Comparison of ENCODE assay signal across 13 cellular contexts in genomic region chr7:82615527-82615926, GRCh38.
A peak's percentile ranks its signal among the peaks of the same experiment; 100 is the strongest.
DNase-seq lines count a peak whose midpoint lies in the region; ATAC-seq and TF ChIP-seq lines count a peak whose summit lies in the region.
"Had no signal": no experiment of that assay in that cellular context is flagged by ENCODE, and none has a peak within 500 bp of the region (broad histone marks: within the 10 kb centered on the region; RNA-seq: fewer than 3 reads in every experiment).

No MANE protein-coding gene starts in this region.

- H2BK15ac ChIP-seq in mesendoderm (replicated peaks; ENCODE audit: low read depth), result no peak overlapping the region

- H3K9ac ChIP-seq in mesendoderm (ENCODE audit: low read length), result no peak overlapping the region

- no peaks in the 10 kb centered on the region for H3K4me1 ChIP-seq in mesendoderm (ENCODE audit: control insufficient read depth, low read depth, low read length)
- no peaks in the 10 kb centered on the region for H3K4me1 ChIP-seq in CD4-positive, alpha-beta memory T cell (ENCODE audit: insufficient read depth, low read length)
- H3K4me1 ChIP-seq: esophagus muscularis mucosa, vagina had no signal

- no peak overlapping the region for H3K27ac Mint-ChIP-seq in T-helper 17 cell
- no peak overlapping the region for H3K27ac Mint-ChIP-seq in CD4-positive, alpha-beta memory T cell
- H3K27ac Mint-ChIP-seq: progenitor cell of endocrine pancreas, T-cell had no signal

- ATAC-seq in GM18868 (IDR thresholded peaks at IDR 0.05; ENCODE audit: unreplicated experiment), result peak; percentile 96
- peak; percentile 87 for ATAC-seq in HG02798 (IDR thresholded peaks at IDR 0.05; ENCODE audit: poor library complexity, unreplicated experiment)
- no peak for ATAC-seq in T-helper 17 cell
- no peak for ATAC-seq in omental fat pad (ENCODE audit: low FRiP score)
- ATAC-seq: T-cell had no signal

- H3K4me1 Mint-ChIP-seq in T-helper 17 cell, result no peaks in the 10 kb centered on the region
- H3K4me1 Mint-ChIP-seq in CD4-positive, alpha-beta memory T cell, result no peaks in the 10 kb centered on the region

- H3K23ac ChIP-seq in mesendoderm (ENCODE audit: low read length), result no peak overlapping the region

- peak; percentile 42 for DNase-seq in NAMALWA (ENCODE audit: low spot score)
- DNase-seq in mesendoderm, result peak; percentile 19
- no peak for DNase-seq in retina
- no peak for DNase-seq in T-helper 17 cell
- DNase-seq in CD4-positive, alpha-beta memory T cell, result no peak
- no peak for DNase-seq in omental fat pad (ENCODE audit: low spot score)
- DNase-seq: activated T-cell treated with anti-CD3 and anti-CD28 coated beads, Interleukin-2, amount 50 U/mL, for 1 hour; T-cell had no signal

- H3K56ac ChIP-seq in mesendoderm (ENCODE audit: low read length), result no peak overlapping the region

- H3K4me3 Mint-ChIP-seq in T-helper 17 cell, result no peak overlapping the region
- no peak overlapping the region for H3K4me3 Mint-ChIP-seq in CD4-positive, alpha-beta memory T cell
- H3K4me3 Mint-ChIP-seq: T-cell had no signal

- no peaks in the 10 kb centered on the region for H3K9me3 ChIP-seq in T-helper 17 cell (ENCODE audit: control insufficient read depth, low read length, poor library complexity, severe bottlenecking)
- no peaks in the 10 kb centered on the region for H3K9me3 ChIP-seq in CD4-positive, alpha-beta memory T cell (ENCODE audit: control insufficient read depth in 1 of 2, low read length in 2 of 2)
- H3K9me3 ChIP-seq: esophagus muscularis mucosa, vagina had no signal

- H3K9me3 Mint-ChIP-seq in CD4-positive, alpha-beta memory T cell, result peaks cover 0 to 9% (median 3%) of the 10 kb centered on the region in 8 donors

- no peak overlapping the region for H3K4ac ChIP-seq in mesendoderm (ENCODE audit: low read depth, low read length)

- H3K36me3 Mint-ChIP-seq in T-helper 17 cell (ENCODE audit: low read depth), result no peaks in the 10 kb centered on the region
- H3K36me3 Mint-ChIP-seq in CD4-positive, alpha-beta memory T cell, result no peaks in the 10 kb centered on the region
- H3K36me3 Mint-ChIP-seq: T-cell had no signal

- WGBS in mesendoderm (ENCODE audit: extremely low coverage, insufficient coverage, low lambda C conversion rate), result no CpG with 5 or more reads among the region's 3 CpGs

- H3K4me2 ChIP-seq in mesendoderm (ENCODE audit: low read length), result no peak overlapping the region

- no peaks in the 10 kb centered on the region for H3K79me2 ChIP-seq in mesendoderm (ENCODE audit: control insufficient read depth, insufficient read depth, low read length)

- intact Hi-C loops in CD4-positive, alpha-beta memory T cell (cut with micrococcal nuclease), result no loop called here

- no peak for TF ChIP-seq CTCF in omental fat pad (IDR thresholded peaks at IDR 0.05)

- H4K5ac ChIP-seq in mesendoderm (ENCODE audit: low read length), result no peak overlapping the region

- no peak overlapping the region for H2BK5ac ChIP-seq in mesendoderm (ENCODE audit: low read length)

- no peak overlapping the region for H2BK120ac ChIP-seq in mesendoderm (ENCODE audit: low read depth, low read length)

- H3K36me3 ChIP-seq in mesendoderm (ENCODE audit: control insufficient read depth, insufficient read depth, low read length), result no peaks in the 10 kb centered on the region
- no peaks in the 10 kb centered on the region for H3K36me3 ChIP-seq in CD4-positive, alpha-beta memory T cell (ENCODE audit: insufficient read depth, low read length)
- H3K36me3 ChIP-seq: esophagus muscularis mucosa, vagina had no signal

- H3K4me3 ChIP-seq in mesendoderm (ENCODE audit: low read length), result no peak overlapping the region
- H3K4me3 ChIP-seq in CD4-positive, alpha-beta memory T cell (ENCODE audit: low read length in 2 of 2), result no peak overlapping the region
- H3K4me3 ChIP-seq: esophagus muscularis mucosa, vagina had no signal

- POLR2A ChIA-PET in CD4-positive, alpha-beta memory T cell (lab: Charles Lee; ENCODE audit: partially characterized antibody), result no interaction called here

- H2AK5ac ChIP-seq in mesendoderm (ENCODE audit: low read length), result no peak overlapping the region

- H3K27me3 Mint-ChIP-seq in T-helper 17 cell, result no peaks in the 10 kb centered on the region
- H3K27me3 Mint-ChIP-seq in CD4-positive, alpha-beta memory T cell, result no peaks in the 10 kb centered on the region
- H3K27me3 Mint-ChIP-seq: progenitor cell of endocrine pancreas, T-cell had no signal

- H4K8ac ChIP-seq in mesendoderm (ENCODE audit: low read depth, low read length), result no peak overlapping the region

- CTCF ChIA-PET in CD4-positive, alpha-beta memory T cell (lab: Charles Lee; ENCODE audit: partially characterized antibody), result no interaction called here

- H3K27ac ChIP-seq in mesendoderm (ENCODE audit: low read depth, low read length), result no peak overlapping the region
- H3K27ac ChIP-seq in CD4-positive, alpha-beta memory T cell (ENCODE audit: low read depth, low read length), result no peak overlapping the region
- H3K27ac ChIP-seq: esophagus muscularis mucosa, vagina had no signal

- no peak overlapping the region for H3K18ac ChIP-seq in mesendoderm (ENCODE audit: low read length)

- no peaks in the 10 kb centered on the region for H3K27me3 ChIP-seq in mesendoderm (ENCODE audit: insufficient read depth, low read length, poor library complexity)
- H3K27me3 ChIP-seq in CD4-positive, alpha-beta memory T cell (ENCODE audit: insufficient read depth, low read length), result no peaks in the 10 kb centered on the region
- H3K27me3 ChIP-seq: esophagus muscularis mucosa, vagina had no signal

- no peaks in the 10 kb centered on the region for H3K79me1 ChIP-seq in mesendoderm (ENCODE audit: low read length)

Comparison
In these comparisons a context has a peak if more than half of its experiments do, and no peak if none do; other contexts are left out.
1. ATAC-seq: peak in GM18868 (single experiment) and HG02798 (single experiment); none in T-helper 17 cell (single experiment) and omental fat pad (single experiment).
2. DNase-seq: peak in NAMALWA (single experiment) and mesendoderm (single experiment); none in retina (single experiment), T-helper 17 cell (0 of 3), CD4-positive, alpha-beta memory T cell (0 of 5) and omental fat pad (single experiment).